12 cellular contexts compared by ENCODE assay signal in genomic region chr12:123114305-123115083, GRCh38. TPM values are rescaled to one million over a fixed set of nuclear protein-coding genes. Genes with fewer than 3 reads are reported as not detected.
DNase-seq lines count a peak whose midpoint lies in the region; ATAC-seq and TF ChIP-seq lines count a peak whose summit lies in the region.
"Had no signal": no experiment of that assay in that cellular context is flagged by ENCODE, and none has a peak within 500 bp of the region (broad histone marks: within the 10 kb centered on the region; RNA-seq: fewer than 3 reads in every experiment).

No MANE protein-coding gene starts in this region.

- peaks cover 4 to 19% (median 7%) of the 10 kb centered on the region in 5 donors for H3K36me3 Mint-ChIP-seq in naive thymus-derived CD4-positive, alpha-beta T cell

- H3K27me3 Mint-ChIP-seq in naive thymus-derived CD4-positive, alpha-beta T cell = no peaks in the 10 kb centered on the region
- H3K27me3 Mint-ChIP-seq: stimulated activated naive CD8-positive, alpha-beta T cell treated with anti-CD3 and anti-CD28 coated beads, Interleukin-15, Interleukin-2, amounts not matched to agents 100 ng/mL and 50 ng/mL, for 24 hours had no signal

- H3K27ac ChIP-seq in left ventricle myocardium inferior (replicated peaks) (peak overlapping the region; percentile 81), cingulate gyrus (ENCODE audit: low read depth, low read length) (peak overlapping the region; percentile 91), upper lobe of left lung (peak overlapping the region; percentile 58 to 81 (median 72)), foreskin keratinocyte (no peak overlapping the region)
- H3K27ac ChIP-seq in naive thymus-derived CD4-positive, alpha-beta T cell (ENCODE audit: low read depth, low read length) = peak overlapping the region; percentile 69

- peaks cover 4% of the 10 kb centered on the region for H3K36me3 ChIP-seq in left ventricle myocardium inferior
- H3K36me3 ChIP-seq in naive thymus-derived CD4-positive, alpha-beta T cell (ENCODE audit: control insufficient read depth in 2 of 3, insufficient read depth in 3 of 3, low read length in 3 of 3) = peaks cover 0 to under 1% (median 0%) of the 10 kb centered on the region in 3 experiments
- peaks cover 0 to under 1% (median 0%) of the 10 kb centered on the region in 4 donors for H3K36me3 ChIP-seq in upper lobe of left lung

- H3K4me1 ChIP-seq in left ventricle myocardium inferior = peaks cover 95% of the 10 kb centered on the region
- peaks cover 0 to 49% of the 10 kb centered on the region in 2 donors for H3K4me1 ChIP-seq in naive thymus-derived CD4-positive, alpha-beta T cell (ENCODE audit: control insufficient read depth in 2 of 2, insufficient read depth in 2 of 2, low read length in 2 of 2)
- H3K4me1 ChIP-seq in upper lobe of left lung = peaks cover 25 to 46% (median 34%) of the 10 kb centered on the region in 4 donors
- peaks cover 4% of the 10 kb centered on the region for H3K4me1 ChIP-seq in foreskin keratinocyte

- H3K27ac Mint-ChIP-seq in naive thymus-derived CD4-positive, alpha-beta T cell = peak overlapping the region; percentile 5 to 100 (median 95)

- POLR2A ChIA-PET in naive thymus-derived CD4-positive, alpha-beta T cell (lab: Charles Lee) = interaction anchor here (0.7 to 6.7 kb wide), 10 partner anchors 8 to 118 kb away, joined by 3 to 70 read pairs (median 8); partner anchors contain the start of genes MPHOSPH9, MTRFR and PITPNM2
- POLR2A ChIA-PET in HEK293T (lab: Yijun Ruan, JAX) = interaction anchor here (1.4 kb wide), 1 partner anchor 19 kb away, joined by 3 read pairs; no protein-coding TSS in a partner anchor

- CTCF ChIA-PET in naive thymus-derived CD4-positive, alpha-beta T cell (lab: Charles Lee) = interaction anchor here (1.2 to 2.8 kb wide), 8 partner anchors 8 to 72 kb away, joined by 4 to 15 read pairs (median 6); partner anchors contain the start of gene PITPNM2
- CTCF ChIA-PET in HEK293T (lab: Yijun Ruan, JAX) = no interaction called here

- peak in 1 of 4 donors; percentile 20 for TF ChIP-seq EP300 in upper lobe of left lung (IDR thresholded peaks at IDR 0.05)

- WGBS in upper lobe of left lung, 2 donors = 71 to 81% methylated on average over 13 of the region's 13 CpGs

- no peak for TF ChIP-seq CTCF in left ventricle myocardium inferior (IDR thresholded peaks at IDR 0.05; ENCODE audit: borderline replicate concordance)
- TF ChIP-seq CTCF in upper lobe of left lung (IDR thresholded peaks at IDR 0.05) = no peak
- no peak for TF ChIP-seq CTCF in foreskin keratinocyte (conservative IDR thresholded peaks at IDR 0.05)

- intact Hi-C loops in left ventricle myocardium inferior (cut with micrococcal nuclease) (no loop called here), cardiac septum (cut with DNase I) (loop anchor here (10.0 kb wide), 1 partner anchor 70 kb away; no protein-coding TSS in a partner anchor)
- intact Hi-C loops in naive thymus-derived CD4-positive, alpha-beta T cell (cut with micrococcal nuclease) = loop anchor here in 1 of 2 donors (1.0 to 2.0 kb wide), 5 partner anchors 7 to 72 kb away; partner anchors contain the start of gene PITPNM2

- no peaks in the 10 kb centered on the region for H3K27me3 ChIP-seq in left ventricle myocardium inferior (ENCODE audit: low read depth)
- no peaks in the 10 kb centered on the region for H3K27me3 ChIP-seq in naive thymus-derived CD4-positive, alpha-beta T cell (ENCODE audit: control insufficient read depth in 2 of 2, insufficient read depth in 2 of 2, low read length in 2 of 2)
- H3K27me3 ChIP-seq in upper lobe of left lung = no peaks in the 10 kb centered on the region
- H3K27me3 ChIP-seq in foreskin keratinocyte = no peaks in the 10 kb centered on the region

- TF ChIP-seq POLR2A in upper lobe of left lung (IDR thresholded peaks at IDR 0.05) = no peak

- H3K9me3 Mint-ChIP-seq in naive thymus-derived CD4-positive, alpha-beta T cell = no peaks in the 10 kb centered on the region
- H3K9me3 Mint-ChIP-seq: stimulated activated naive CD8-positive, alpha-beta T cell treated with anti-CD3 and anti-CD28 coated beads, Interleukin-15, Interleukin-2, amounts not matched to agents 100 ng/mL and 50 ng/mL, for 24 hours had no signal

- H3K4me3 ChIP-seq in left ventricle myocardium inferior (peak overlapping the region; percentile 17), upper lobe of left lung (no peak overlapping the region)
- H3K4me3 ChIP-seq in naive thymus-derived CD4-positive, alpha-beta T cell (ENCODE audit: low read length) = no peak overlapping the region
- H3K4me3 ChIP-seq: mucosa of descending colon had no signal

- H3K4me1 Mint-ChIP-seq in naive thymus-derived CD4-positive, alpha-beta T cell = peaks cover 34 to 91% (median 79%) of the 10 kb centered on the region in 7 donors

- H3K9me3 ChIP-seq in left ventricle myocardium inferior (replicated peaks) (no peaks in the 10 kb centered on the region), upper lobe of left lung (no peaks in the 10 kb centered on the region)
- H3K9me3 ChIP-seq in naive thymus-derived CD4-positive, alpha-beta T cell (ENCODE audit: control insufficient read depth in 2 of 3, low read length in 3 of 3) = no peaks in the 10 kb centered on the region
- H3K9me3 ChIP-seq: mucosa of descending colon had no signal

- no peak for DNase-seq in left ventricle myocardium inferior
- no peak for DNase-seq in cardiac septum (ENCODE audit: low spot score)
- DNase-seq in naive thymus-derived CD4-positive, alpha-beta T cell = peak in 1 of 9 donors; percentile 16
- DNase-seq in upper lobe of left lung = no peak
- no peak for DNase-seq in NCI-H526 (lab: John Stamatoyannopoulos, UW)
- DNase-seq in foreskin keratinocyte = no peak
- DNase-seq in HEK293T (ENCODE audit: extremely low spot score) = no peak
- DNase-seq: cortex of kidney, H7 had no signal

- peak overlapping the region; percentile 38 to 81 (median 74) for H3K4me3 Mint-ChIP-seq in naive thymus-derived CD4-positive, alpha-beta T cell

- no peak for ATAC-seq in naive thymus-derived CD4-positive, alpha-beta T cell
- ATAC-seq in upper lobe of left lung (ENCODE audit: low FRiP score in 2 of 2) (no peak), foreskin keratinocyte (no peak)

TF ChIP-seq in HEK293T, 16 proteins besides CTCF, POLR2A, EP300 and RAD21:
- TF ChIP-seq ZNF384 (IDR thresholded peaks at IDR 0.05) = no peak

RNA-seq across cellular contexts. Expression of gene PITPNM2, which starts 36.4 kb away (rescaled TPM):
- total RNA-seq in left ventricle myocardium inferior = 18.4 TPM
- 22.2 TPM for total RNA-seq in cardiac septum
- total RNA-seq in naive thymus-derived CD4-positive, alpha-beta T cell = 10 to 100 TPM; 22.2 to 65.3 (median 56.6) TPM
- 1 to 10 TPM; 2.9 to 9.2 TPM for polyA plus RNA-seq in naive thymus-derived CD4-positive, alpha-beta T cell
- total RNA-seq in upper lobe of left lung = 10 to 100 TPM; 17.5 to 56.6 (median 29.4) TPM
- total RNA-seq in foreskin keratinocyte = 3.1 and 3.8 TPM in 2 replicates
- polyA plus RNA-seq in foreskin keratinocyte = 1.8 and 2.2 TPM in 2 replicates
